1 cellular context compared by ENCODE assay signal in genomic region chr19:4055209-4055552, GRCh38.
TF ChIP-seq lines count a peak whose summit lies in the region.

No MANE protein-coding gene starts in this region.

TF ChIP-seq in IMR-90, 13 proteins besides CTCF, POLR2A, EP300 and RAD21 (continued from another document):
- TF ChIP-seq, protein P1, sequence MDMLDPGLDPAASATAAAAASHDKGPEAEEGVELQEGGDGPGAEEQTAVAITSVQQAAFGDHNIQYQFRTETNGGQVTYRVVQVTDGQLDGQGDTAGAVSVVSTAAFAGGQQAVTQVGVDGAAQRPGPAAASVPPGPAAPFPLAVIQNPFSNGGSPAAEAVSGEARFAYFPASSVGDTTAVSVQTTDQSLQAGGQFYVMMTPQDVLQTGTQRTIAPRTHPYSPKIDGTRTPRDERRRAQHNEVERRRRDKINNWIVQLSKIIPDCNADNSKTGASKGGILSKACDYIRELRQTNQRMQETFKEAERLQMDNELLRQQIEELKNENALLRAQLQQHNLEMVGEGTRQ (IDR thresholded peaks at IDR 0.05; ENCODE audit: low read depth, low read length): no peak
- TF ChIP-seq FOS (IDR thresholded peaks at IDR 0.05; ENCODE audit: low read depth, low read length) (no peak), RCOR1 (IDR thresholded peaks at IDR 0.05; ENCODE audit: insufficient replicate concordance, low read length) (no peak), NFE2L2 (IDR thresholded peaks at IDR 0.05; ENCODE audit: low read depth, low read length) (no peak), CEBPB (IDR thresholded peaks at IDR 0.05; ENCODE audit: low read depth, low read length) (no peak)
